In genomic region chr12:108101605-108102175, GRCh38 we compare ENCODE assay signal across 26 cellular contexts. TPM values are rescaled to one million over a fixed set of nuclear protein-coding genes. Genes with fewer than 3 reads are reported as not detected.
"Had no signal": no experiment of that assay in that cellular context is flagged by ENCODE, and none has a peak within 500 bp of the region (broad histone marks: within the 10 kb centered on the region; RNA-seq: fewer than 3 reads in every experiment).

No MANE protein-coding gene starts in this region.

- FAIRE-seq: RCC 7860 had no signal

- ATAC-seq: activated CD8-positive, alpha-beta memory T cell treated with anti-CD3 and anti-CD28 coated beads, Interleukin-2, amount 10 ng/mL, durations not matched to agents 7 days and 5 days; PC-3; T-helper 17 cell; WTC11 had no signal

- H3K27ac ChIP-seq: breast epithelium, SJSA1 had no signal

- H3K4me1 Mint-ChIP-seq: activated CD8-positive, alpha-beta memory T cell treated with anti-CD3 and anti-CD28 coated beads, Interleukin-2, amount 10 ng/mL, durations not matched to agents 7 days and 5 days; activated naive CD4-positive, alpha-beta T cell treated with anti-CD3 and anti-CD28 coated beads, Interleukin-2, amount 50 U/mL, for 24 hours; T-helper 17 cell had no signal

- H3K4me1 ChIP-seq: breast epithelium, SJSA1 had no signal

- H3K9me3 ChIP-seq: breast epithelium, SJSA1 had no signal

- DNase-seq: activated CD4-positive, alpha-beta T cell treated with anti-CD3 and anti-CD28 coated beads for 48 hours; activated CD4-positive, alpha-beta T cell treated with anti-CD3 and anti-CD28 coated beads, Interleukin-2, amount 50 U/mL, for 4 hours; activated CD4-positive, CD25-positive, alpha-beta regulatory T cell treated with anti-CD3 and anti-CD28 coated beads, Interleukin-2, amount 50 U/mL, for 72 hours; activated CD8-positive, alpha-beta memory T cell treated with anti-CD3 and anti-CD28 coated beads, Interleukin-2, amount 10 ng/mL, durations not matched to agents 7 days and 5 days; activated effector memory CD4-positive, alpha-beta T cell treated with Interleukin-2 at 50 U/mL for 16 hours; activated naive CD4-positive, alpha-beta T cell; activated T-cell treated with anti-CD3 and anti-CD28 coated beads, Interleukin-2, amount 50 U/mL, for 24 hours; aorta; caudate nucleus; MM.1S; NCI-H1105 treated with DMSO at 0.1 percent for 48 hours; NCI-H1436 treated with DMSO at 0.1 percent for 48 hours; NCI-H187; NCI-H2081; NCI-H446; NCI-H524; PC-3; SHP77; T-helper 17 cell; T-helper 9 cell had no signal

- H3K4me3 ChIP-seq: breast epithelium, SJSA1 had no signal

- H3K4me3 Mint-ChIP-seq: activated CD8-positive, alpha-beta memory T cell treated with anti-CD3 and anti-CD28 coated beads, Interleukin-2, amount 10 ng/mL, durations not matched to agents 7 days and 5 days; activated naive CD4-positive, alpha-beta T cell treated with anti-CD3 and anti-CD28 coated beads, Interleukin-2, amount 50 U/mL, for 24 hours; activated T-cell treated with anti-CD3 and anti-CD28 coated beads, Interleukin-2, amount 50 U/mL, for 24 hours; activated T-helper 1 cell treated with anti-CD3 and anti-CD28 coated beads, Interleukin-12 subunit alpha, Interleukin-12 subunit beta, Interleukin-2, Interleukin-4 antibody, amounts not matched to agents 30 ng/mL and 10 ng/mL and 1 ng/mL, durations not matched to agents 14 hours and 24 hours and 36 hours; T-helper 17 cell; WTC11 had no signal

- H3K27ac Mint-ChIP-seq: activated CD8-positive, alpha-beta memory T cell treated with anti-CD3 and anti-CD28 coated beads, Interleukin-2, amount 10 ng/mL, durations not matched to agents 7 days and 5 days; activated naive CD4-positive, alpha-beta T cell treated with anti-CD3 and anti-CD28 coated beads, Interleukin-2, amount 50 U/mL, for 24 hours; activated T-cell treated with anti-CD3 and anti-CD28 coated beads, Interleukin-2, amount 50 U/mL, for 24 hours; activated T-helper 1 cell treated with anti-CD3 and anti-CD28 coated beads, Interleukin-12 subunit alpha, Interleukin-12 subunit beta, Interleukin-2, Interleukin-4 antibody, amounts not matched to agents 30 ng/mL and 10 ng/mL and 1 ng/mL, durations not matched to agents 14 hours and 24 hours and 36 hours; T-helper 17 cell; WTC11 had no signal

- H3K9me3 Mint-ChIP-seq: activated naive CD4-positive, alpha-beta T cell treated with anti-CD3 and anti-CD28 coated beads, Interleukin-2, amount 50 U/mL, for 24 hours; activated T-cell treated with anti-CD3 and anti-CD28 coated beads, Interleukin-2, amount 50 U/mL, for 24 hours; activated T-helper 1 cell treated with anti-CD3 and anti-CD28 coated beads, Interleukin-12 subunit alpha, Interleukin-12 subunit beta, Interleukin-2, Interleukin-4 antibody, amounts not matched to agents 30 ng/mL and 10 ng/mL and 1 ng/mL, durations not matched to agents 14 hours and 24 hours and 36 hours; WTC11 had no signal

- H3K36me3 ChIP-seq: breast epithelium, SJSA1 had no signal

- H3K27me3 ChIP-seq: breast epithelium, SJSA1 had no signal

- H3K36me3 Mint-ChIP-seq: activated CD8-positive, alpha-beta memory T cell treated with anti-CD3 and anti-CD28 coated beads, Interleukin-2, amount 10 ng/mL, durations not matched to agents 7 days and 5 days; activated naive CD4-positive, alpha-beta T cell treated with anti-CD3 and anti-CD28 coated beads, Interleukin-2, amount 50 U/mL, for 24 hours; WTC11 had no signal

- H3K27me3 Mint-ChIP-seq: activated CD8-positive, alpha-beta memory T cell treated with anti-CD3 and anti-CD28 coated beads, Interleukin-2, amount 10 ng/mL, durations not matched to agents 7 days and 5 days had no signal

RNA-seq across cellular contexts. Expression of gene WSCD2, which starts 27.4 kb away (rescaled TPM):
- total RNA-seq: activated CD8-positive, alpha-beta memory T cell treated with anti-CD3 and anti-CD28 coated beads, Interleukin-2, amount 10 ng/mL, durations not matched to agents 7 days and 5 days; activated T-helper 1 cell treated with anti-CD3 and anti-CD28 coated beads, Interleukin-12 subunit alpha, Interleukin-12 subunit beta, Interleukin-2, Interleukin-4 antibody, amounts not matched to agents 30 ng/mL and 10 ng/mL and 1 ng/mL, durations not matched to agents 14 hours and 24 hours and 36 hours; PC-3; SJSA1 had no signal
